ENCODE assay signal across 9 cellular contexts in genomic region chr16:15988268-15989013, GRCh38. TPM values are rescaled to one million over a fixed set of nuclear protein-coding genes. Genes with fewer than 3 reads are reported as not detected.
DNase-seq lines count a peak whose midpoint lies in the region; ATAC-seq and TF ChIP-seq lines count a peak whose summit lies in the region.
"Had no signal": no experiment of that assay in that cellular context is flagged by ENCODE, and none has a peak within 500 bp of the region (broad histone marks: within the 10 kb centered on the region; RNA-seq: fewer than 3 reads in every experiment).

No MANE protein-coding gene starts in this region.

- H3K9me3 Mint-ChIP-seq in MCF 10A (ENCODE audit: unreplicated experiment): no peaks in the 10 kb centered on the region
- no peaks in the 10 kb centered on the region for H3K9me3 Mint-ChIP-seq in activated naive CD4-positive, alpha-beta T cell treated with anti-CD3 and anti-CD28 coated beads, Interleukin-2, amount 50 U/mL, for 72 hours

- H3K4me1 ChIP-seq in breast epithelium (no peaks in the 10 kb centered on the region), left lung (peaks cover 0 to 49% of the 10 kb centered on the region in 2 donors), upper lobe of left lung (peaks cover 18 to 40% (median 25%) of the 10 kb centered on the region in 4 donors)

- H3K36me3 ChIP-seq in breast epithelium: no peaks in the 10 kb centered on the region
- H3K36me3 ChIP-seq in left lung: peaks cover 0 to 16% of the 10 kb centered on the region in 2 donors
- no peaks in the 10 kb centered on the region for H3K36me3 ChIP-seq in upper lobe of left lung

- H3K4me3 ChIP-seq in breast epithelium: no peak overlapping the region
- no peak overlapping the region for H3K4me3 ChIP-seq in left lung
- no peak overlapping the region for H3K4me3 ChIP-seq in upper lobe of left lung

- H3K27me3 Mint-ChIP-seq in MCF 10A (ENCODE audit: insufficient read depth, unreplicated experiment): no peaks in the 10 kb centered on the region
- H3K27me3 Mint-ChIP-seq: IgD-negative memory B cell had no signal

- peak overlapping the region in 1 of 2 donors; percentile 25 for H3K27ac ChIP-seq in breast epithelium
- H3K27ac ChIP-seq in left lung: peak overlapping the region in 1 of 2 donors; percentile 57
- peak overlapping the region; percentile 10 to 73 (median 36) for H3K27ac ChIP-seq in upper lobe of left lung

- CTCF ChIA-PET in MCF 10A (lab: Yijun Ruan, JAX): no interaction called here

- ATAC-seq in activated naive CD4-positive, alpha-beta T cell treated with anti-CD3 and anti-CD28 coated beads, Interleukin-2, amount 50 U/mL, for 72 hours: no peak
- ATAC-seq in left lung (peak; percentile 22), upper lobe of left lung (ENCODE audit: low FRiP score in 2 of 2) (no peak)

- no TSS peak for BruUV-seq in MCF 10A (replicated peaks; lab: Mats Ljungman, UMichigan)

- POLR2A ChIA-PET in MCF 10A (lab: Yijun Ruan, JAX): interaction anchor here (1.1 to 1.2 kb wide), 2 partner anchors 31 to 88 kb away, joined by 4 read pairs; no protein-coding TSS in a partner anchor

- TF ChIP-seq POLR2A in breast epithelium (IDR thresholded peaks at IDR 0.05) (no peak), upper lobe of left lung (IDR thresholded peaks at IDR 0.05) (no peak)

- TF ChIP-seq EP300 in upper lobe of left lung (IDR thresholded peaks at IDR 0.05): no peak

- DNase-seq in MCF 10A (ENCODE audit: unreplicated experiment) (no peak), breast epithelium (ENCODE audit: low spot score in 2 of 2) (no peak), left lung (no peak), upper lobe of left lung (no peak), NCI-H1417 treated with DMSO at 0.1 percent for 48 hours (lab: John Stamatoyannopoulos, UW) (no peak), 8988T (no peak), SK-N-DZ (ENCODE audit: low spot score) (no peak)
- DNase-seq in activated naive CD4-positive, alpha-beta T cell treated with anti-CD3 and anti-CD28 coated beads, Interleukin-2, amount 50 U/mL, for 72 hours (ENCODE audit: low spot score in 2 of 2): no peak

- H3K27me3 ChIP-seq in breast epithelium (no peaks in the 10 kb centered on the region), left lung (no peaks in the 10 kb centered on the region), upper lobe of left lung (no peaks in the 10 kb centered on the region)

- H3K9me3 ChIP-seq in breast epithelium (no peaks in the 10 kb centered on the region), left lung (no peaks in the 10 kb centered on the region), upper lobe of left lung (no peaks in the 10 kb centered on the region)

- peak overlapping the region; percentile 65 for H3K27ac Mint-ChIP-seq in MCF 10A (ENCODE audit: low read depth, unreplicated experiment)
- H3K27ac Mint-ChIP-seq in activated naive CD4-positive, alpha-beta T cell treated with anti-CD3 and anti-CD28 coated beads, Interleukin-2, amount 50 U/mL, for 72 hours: peak overlapping the region; percentile 28 to 88

- WGBS in upper lobe of left lung, 2 donors: 48 to 51% methylated on average over 5 of the region's 5 CpGs

- peaks cover 16% of the 10 kb centered on the region for H3K36me3 Mint-ChIP-seq in MCF 10A (ENCODE audit: insufficient read depth, unreplicated experiment)
- H3K36me3 Mint-ChIP-seq in activated naive CD4-positive, alpha-beta T cell treated with anti-CD3 and anti-CD28 coated beads, Interleukin-2, amount 50 U/mL, for 72 hours: peaks cover 0 to 10% of the 10 kb centered on the region in 2 donors

- no peak for TF ChIP-seq CTCF in MCF 10A (IDR thresholded peaks at IDR 0.05; ENCODE audit: unreplicated experiment)
- TF ChIP-seq CTCF in breast epithelium (IDR thresholded peaks at IDR 0.05): no peak
- TF ChIP-seq CTCF in left lung (IDR thresholded peaks at IDR 0.05): no peak
- no peak for TF ChIP-seq CTCF in upper lobe of left lung (IDR thresholded peaks at IDR 0.05)

- intact Hi-C loops in MCF 10A (cut with micrococcal nuclease): no loop called here
- intact Hi-C loops in breast epithelium (cut with DNase I; ENCODE audit: low total_unique reads): no loop called here
- intact Hi-C loops in left lung (cut with DNase I): no loop called here

- peaks cover 20% of the 10 kb centered on the region for H3K4me1 Mint-ChIP-seq in MCF 10A (ENCODE audit: insufficient read depth, unreplicated experiment)

- no peak overlapping the region for H3K4me3 Mint-ChIP-seq in MCF 10A (ENCODE audit: unreplicated experiment)

RNA-seq across cellular contexts. Expression of gene ABCC1, which starts 39.0 kb away (rescaled TPM):
- 72.5 and 95.3 TPM in 2 replicates for total RNA-seq in MCF 10A (2022)
- 10 to 100 TPM; 14.6 to 26.9 (median 21.3) TPM for total RNA-seq in breast epithelium
- total RNA-seq in activated naive CD4-positive, alpha-beta T cell treated with anti-CD3 and anti-CD28 coated beads, Interleukin-2, amount 50 U/mL, for 72 hours: 10 to 100 TPM; 51.8 to 66.9 TPM
- total RNA-seq in left lung: 10 to 100 TPM; 33.3 to 44.6 TPM
- total RNA-seq in upper lobe of left lung: 100 to 1,000 TPM in 1 of 6 donors, 10 to 100 TPM in 5; 35.4 to 106 (median 44.8) TPM
- 17.3 and 21.3 TPM in 2 replicates for polyA plus RNA-seq in SK-N-DZ (2014; cell fraction: cytosol; rRNA removed)
- 12.6 and 19.8 TPM in 2 replicates for polyA plus RNA-seq in SK-N-DZ (2014; cell fraction: nucleus; rRNA removed)
